11 cellular contexts compared by ENCODE assay signal in the genomic region with DNA sequence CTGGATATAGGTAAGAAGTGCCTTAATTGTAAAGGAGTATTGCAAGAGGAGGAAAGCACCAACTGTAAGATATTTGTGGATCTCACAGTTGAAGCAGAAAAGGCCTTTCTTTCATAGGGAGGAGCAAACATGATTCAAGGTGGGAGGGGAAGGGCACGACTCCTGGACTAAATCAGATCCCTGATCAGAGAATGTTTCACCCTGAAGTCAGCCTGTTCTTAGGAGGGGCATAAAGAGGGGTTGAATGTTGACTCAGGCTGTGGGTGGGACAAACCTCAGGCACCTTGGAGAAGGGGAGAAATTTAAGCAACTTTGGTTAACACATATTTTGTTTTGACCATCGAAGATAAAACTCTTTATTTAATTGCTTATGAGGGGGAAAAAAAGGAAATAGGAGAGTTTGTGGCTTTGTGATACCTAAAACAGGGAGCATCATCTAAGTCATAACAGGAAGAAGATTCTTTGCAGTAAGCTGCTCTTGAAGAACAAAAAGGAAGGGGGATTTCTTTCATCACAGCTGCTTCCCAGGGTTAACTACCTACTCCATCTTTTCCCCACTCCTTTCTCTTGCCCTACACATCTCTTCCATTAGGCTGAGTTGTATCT.
A peak's percentile ranks its signal among the peaks of the same experiment; 100 is the strongest.
DNase-seq lines count a peak whose midpoint lies in the region; ATAC-seq and TF ChIP-seq lines count a peak whose summit lies in the region.
"Had no signal": no experiment of that assay in that cellular context is flagged by ENCODE, and none has a peak within 500 bp of the region (broad histone marks: within the 10 kb centered on the region; RNA-seq: fewer than 3 reads in every experiment).

No MANE protein-coding gene starts in this region.

- peak overlapping the region; percentile 99 to 100 (median 99) for H3K4me3 Mint-ChIP-seq in T-cell
- peak overlapping the region; percentile 100 for H3K4me3 Mint-ChIP-seq in type B pancreatic cell

- no peaks in the 10 kb centered on the region for H3K36me3 ChIP-seq in hepatocyte (replicated peaks; ENCODE audit: insufficient read depth, low read depth)
- H3K36me3 ChIP-seq: upper lobe of left lung had no signal

- H3K9me3 Mint-ChIP-seq in T-cell (no peaks in the 10 kb centered on the region), type B pancreatic cell (peaks cover 10% of the 10 kb centered on the region)

- peak; percentile 50 for DNase-seq in stimulated activated CD4-positive, alpha-beta T cell treated with anti-CD3 and anti-CD28 coated beads, Interleukin-15, amount 100 ng/mL, for 24 hours
- DNase-seq in stimulated activated CD4-positive, alpha-beta T cell treated with anti-CD3 and anti-CD28 coated beads, Interleukin-2, amount 100 ng/mL, for 48 hours: no peak
- DNase-seq in T-cell (no peak), hepatocyte (ENCODE audit: low spot score) (no peak), type B pancreatic cell (ENCODE audit: extremely low spot score, unreplicated experiment) (no peak), NCI-H226 (no peak)
- DNase-seq in effector CD8-positive, alpha-beta T cell (lab: John Stamatoyannopoulos, UW): no peak
- DNase-seq: cortex of kidney, NCI-H524, upper lobe of left lung had no signal

- H3K9me2 ChIP-seq in hepatocyte (replicated peaks; ENCODE audit: insufficient read depth): no peaks in the 10 kb centered on the region

- peak overlapping the region; percentile 87 for H3K4me2 ChIP-seq in hepatocyte

- H2AFZ ChIP-seq in hepatocyte: no peak overlapping the region

- H3K9me3 ChIP-seq in hepatocyte (ENCODE audit: low read depth): no peaks in the 10 kb centered on the region
- H3K9me3 ChIP-seq: upper lobe of left lung had no signal

- H3K79me2 ChIP-seq in hepatocyte: peaks cover 55% of the 10 kb centered on the region

- no peaks in the 10 kb centered on the region for H4K20me1 ChIP-seq in hepatocyte (ENCODE audit: insufficient read depth, poor library complexity, severe bottlenecking)

- POLR2A ChIA-PET in T-cell (lab: Charles Lee): no interaction called here

- H3K4me1 ChIP-seq in hepatocyte (ENCODE audit: insufficient read depth): peaks cover 11% of the 10 kb centered on the region

- H3K27me3 ChIP-seq in hepatocyte: no peaks in the 10 kb centered on the region
- H3K27me3 ChIP-seq: upper lobe of left lung had no signal

- H3K36me3 Mint-ChIP-seq in T-cell: peaks cover 31% of the 10 kb centered on the region
- H3K36me3 Mint-ChIP-seq in type B pancreatic cell: peaks cover 33% of the 10 kb centered on the region

- WGBS in hepatocyte (ENCODE audit: low lambda C conversion rate, missing lambda C conversion rate): 72% methylated on average over 2 of the region's 2 CpGs

- TF ChIP-seq CTCF in hepatocyte (IDR thresholded peaks at IDR 0.05; ENCODE audit: poor library complexity) (no peak), type B pancreatic cell (conservative IDR thresholded peaks at IDR 0.05) (no peak)

- H3K4me1 Mint-ChIP-seq in T-cell (peaks cover 50 to 61% (median 58%) of the 10 kb centered on the region in 3 donors), type B pancreatic cell (ENCODE audit: unreplicated experiment) (peaks cover 23% of the 10 kb centered on the region)

- H3K27me3 Mint-ChIP-seq in T-cell (no peaks in the 10 kb centered on the region), type B pancreatic cell (no peaks in the 10 kb centered on the region)

- CTCF ChIA-PET in T-cell (lab: Charles Lee): no interaction called here

- H3K27ac ChIP-seq in hepatocyte: no peak overlapping the region

- H3K4me3 ChIP-seq in hepatocyte: no peak overlapping the region

- peak overlapping the region; percentile 62 to 98 for H3K27ac Mint-ChIP-seq in T-cell
- H3K27ac Mint-ChIP-seq in type B pancreatic cell: peak overlapping the region; percentile 99

- no peak for ATAC-seq in T-cell (replicated peaks in 1 of 4)
- no peak for ATAC-seq in GM21515 (IDR thresholded peaks at IDR 0.05; ENCODE audit: unreplicated experiment)
